19 cellular contexts compared by ENCODE assay signal in the genomic region with DNA sequence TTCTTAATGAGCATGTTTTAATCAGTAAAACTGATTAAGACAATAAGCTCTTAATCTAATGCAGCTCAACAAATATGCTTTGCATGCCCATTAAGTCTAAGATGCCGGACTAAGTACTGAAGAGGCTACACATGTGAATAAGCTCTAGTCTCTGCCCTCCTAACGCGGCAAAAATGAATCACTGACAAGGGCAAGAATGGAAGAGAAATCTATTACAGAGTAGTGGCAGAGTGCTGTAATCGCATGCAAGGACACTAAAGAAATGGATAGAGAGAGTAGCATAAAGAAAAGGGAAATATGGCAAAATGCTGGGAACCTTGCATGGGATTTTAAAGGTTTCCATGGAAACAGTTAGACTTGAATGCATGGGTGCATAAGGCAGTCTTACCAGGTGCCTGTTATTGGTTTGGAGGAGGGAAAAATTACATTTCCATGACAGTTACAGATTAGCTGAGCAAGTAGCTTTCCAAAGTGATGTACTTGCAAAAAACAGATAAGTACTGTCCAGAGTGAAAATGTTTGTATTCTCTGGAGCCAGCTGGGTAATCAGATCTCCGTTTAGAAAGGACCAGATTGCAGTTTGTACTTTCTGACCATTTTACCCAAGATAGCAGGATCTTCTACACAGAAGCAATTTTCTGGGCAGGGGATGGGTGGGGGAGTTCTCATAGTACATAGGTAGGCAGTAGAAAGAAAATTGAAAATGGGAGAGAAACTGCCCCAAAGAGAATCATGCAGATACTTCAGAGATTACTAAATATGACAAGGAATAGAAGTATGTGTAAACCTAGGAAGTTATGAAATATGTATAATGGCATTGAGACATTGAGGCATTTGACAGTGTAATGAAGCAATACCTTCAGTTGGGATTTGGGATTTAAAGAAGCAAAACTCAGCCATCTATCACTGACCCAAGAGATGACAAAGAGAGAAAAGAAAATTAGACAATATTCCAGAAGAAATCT.
DNase-seq lines count a peak whose midpoint lies in the region; ATAC-seq and TF ChIP-seq lines count a peak whose summit lies in the region.
"Had no signal": no experiment of that assay in that cellular context is flagged by ENCODE, and none has a peak within 500 bp of the region (broad histone marks: within the 10 kb centered on the region; RNA-seq: fewer than 3 reads in every experiment).

No MANE protein-coding gene starts in this region.

- no peak overlapping the region for H3K27ac Mint-ChIP-seq in stimulated activated naive CD8-positive, alpha-beta T cell treated with anti-CD3 and anti-CD28 coated beads, Interleukin-15, amount 100 ng/mL, for 72 hours
- H3K27ac Mint-ChIP-seq: activated naive CD8-positive, alpha-beta T cell treated with anti-CD3 and anti-CD28 coated beads for 36 hours; GM23338 had no signal

- no peak overlapping the region for H4K91ac ChIP-seq in mesenchymal stem cell (ENCODE audit: low read length)

- no peak overlapping the region for H2AFZ ChIP-seq in mesenchymal stem cell (ENCODE audit: low read depth, low read length)
- H2AFZ ChIP-seq: GM23338 had no signal

- no peaks in the 10 kb centered on the region for H3K4me1 ChIP-seq in mesenchymal stem cell (ENCODE audit: control insufficient read depth, insufficient read depth, low read depth, low read length)
- H3K4me1 ChIP-seq: left ventricle myocardium inferior, tibial artery had no signal

- H3K14ac ChIP-seq in mesenchymal stem cell (ENCODE audit: low read length in 2 of 2) = no peak overlapping the region

- CTCF ChIA-PET in RWPE1 (lab: Yijun Ruan, JAX) = interaction anchor here (0.5 kb wide), 1 partner anchor 343 kb away, joined by 9 read pairs; no protein-coding TSS in a partner anchor

- no peak overlapping the region for H2BK12ac ChIP-seq in mesenchymal stem cell (ENCODE audit: low read length in 2 of 2)

- no peak overlapping the region for H3K18ac ChIP-seq in mesenchymal stem cell (ENCODE audit: low read depth in 1 of 2, low read length in 2 of 2)

- H3K4me3 Mint-ChIP-seq in stimulated activated naive CD8-positive, alpha-beta T cell treated with anti-CD3 and anti-CD28 coated beads, Interleukin-15, amount 100 ng/mL, for 72 hours = no peak overlapping the region
- H3K4me3 Mint-ChIP-seq: activated naive CD8-positive, alpha-beta T cell treated with anti-CD3 and anti-CD28 coated beads for 36 hours; activated T-cell treated with anti-CD3 and anti-CD28 coated beads, Interleukin-2, amount 50 U/mL, for 4 hours; central memory CD8-positive, alpha-beta T cell; GM23338 had no signal

- no peak for ATAC-seq in stimulated activated naive CD8-positive, alpha-beta T cell treated with anti-CD3 and anti-CD28 coated beads, Interleukin-15, amount 100 ng/mL, for 72 hours
- ATAC-seq: activated T-cell treated with anti-CD3 and anti-CD28 coated beads, Interleukin-2, amount 50 U/mL, for 4 hours; GM23338 had no signal

- no peak overlapping the region for H2BK15ac ChIP-seq in mesenchymal stem cell (ENCODE audit: low read depth, poor library complexity, severe bottlenecking)

- H3K79me1 ChIP-seq in mesenchymal stem cell (replicated peaks; ENCODE audit: low read length, poor library complexity, severe bottlenecking) = no peaks in the 10 kb centered on the region

- H3K27ac ChIP-seq in mesenchymal stem cell (ENCODE audit: low read length, poor library complexity, severe bottlenecking) (no peak overlapping the region), RWPE1 (no peak overlapping the region)
- H3K27ac ChIP-seq: left ventricle myocardium inferior, tibial artery had no signal

- no peaks in the 10 kb centered on the region for H3K4me1 Mint-ChIP-seq in stimulated activated naive CD8-positive, alpha-beta T cell treated with anti-CD3 and anti-CD28 coated beads, Interleukin-15, amount 100 ng/mL, for 72 hours
- H3K4me1 Mint-ChIP-seq: activated naive CD8-positive, alpha-beta T cell treated with anti-CD3 and anti-CD28 coated beads for 36 hours; central memory CD8-positive, alpha-beta T cell; GM23338 had no signal

- no peak overlapping the region for H2BK120ac ChIP-seq in mesenchymal stem cell (ENCODE audit: low read depth, low read length)

- TF ChIP-seq CTCF in AG10803 (conservative IDR thresholded peaks at IDR 0.05; ENCODE audit: low read length) = no peak
- peak; percentile 19 for TF ChIP-seq CTCF in choroid plexus epithelial cell (conservative IDR thresholded peaks at IDR 0.05; ENCODE audit: low read depth, low read length)
- no peak for TF ChIP-seq CTCF in RWPE1 (conservative IDR thresholded peaks at IDR 0.05; ENCODE audit: low read depth)

- H3K4me3 ChIP-seq in AG10803 (ENCODE audit: low read length) (no peak overlapping the region), choroid plexus epithelial cell (ENCODE audit: low read depth, low read length) (no peak overlapping the region), mesenchymal stem cell (ENCODE audit: insufficient read depth in 1 of 2, low read depth in 1 of 2, low read length in 2 of 2) (peak overlapping the region in 1 of 2 experiments; percentile 50)
- H3K4me3 ChIP-seq: GM23338, left ventricle myocardium inferior, tibial artery had no signal

- H2BK5ac ChIP-seq in mesenchymal stem cell (ENCODE audit: low read depth, low read length, poor library complexity, severe bottlenecking) = no peak overlapping the region

- 90% methylated on average over 5 of the region's 5 CpGs for whole genome bisulfite sequencing in mesenchymal stem cell

- no peaks in the 10 kb centered on the region for H3K36me3 ChIP-seq in mesenchymal stem cell (ENCODE audit: control insufficient read depth in 1 of 2, insufficient read depth in 2 of 2, low read depth in 1 of 2, low read length in 2 of 2)
- H3K36me3 ChIP-seq: left ventricle myocardium inferior, tibial artery had no signal

- no peak overlapping the region for H4K8ac ChIP-seq in mesenchymal stem cell (ENCODE audit: low read length)

- POLR2A ChIA-PET in RWPE1 (lab: Yijun Ruan, JAX; ENCODE audit: low non-redundant PET) = no interaction called here

- H2AK5ac ChIP-seq in mesenchymal stem cell (ENCODE audit: low read length, severe bottlenecking) = no peak overlapping the region

- H3K9me3 Mint-ChIP-seq in stimulated activated naive CD8-positive, alpha-beta T cell treated with anti-CD3 and anti-CD28 coated beads, Interleukin-15, amount 100 ng/mL, for 72 hours = peaks cover 13 to 18% of the 10 kb centered on the region in 2 donors

- peak; percentile 29 for DNase-seq in AG10803 (ENCODE audit: low read depth)
- DNase-seq in MV-4-11 (lab: John Stamatoyannopoulos, UW) = peak; percentile 1
- peak; percentile 62 for DNase-seq in choroid plexus epithelial cell (ENCODE audit: low read depth)
- peak; percentile 56 for DNase-seq in mesenchymal stem cell
- no peak for DNase-seq in T1000 (lab: John Stamatoyannopoulos, UW)
- no peak for DNase-seq in SW 1271 (lab: John Stamatoyannopoulos, UW)
- no peak for DNase-seq in RWPE1 (ENCODE audit: low spot score)
- no peak for DNase-seq in stimulated activated naive CD8-positive, alpha-beta T cell treated with anti-CD3 and anti-CD28 coated beads, Interleukin-15, amount 100 ng/mL, for 72 hours
- DNase-seq: activated CD4-positive, alpha-beta T cell treated with anti-CD3 and anti-CD28 coated beads, Interleukin-2, amount 50 U/mL, for 1 hour; activated naive CD8-positive, alpha-beta T cell treated with anti-CD3 and anti-CD28 coated beads for 36 hours; activated T-cell treated with anti-CD3 and anti-CD28 coated beads, Interleukin-2, amount 50 U/mL, for 4 hours; hypothalamus; left ventricle myocardium inferior; NCI-H2081; NK-92 treated with Interleukin-12 subunit alpha and Interleukin-12 subunit beta, amount 100 ng/mL, for 24 hours; stimulated activated CD4-positive, alpha-beta T cell treated with anti-CD3 and anti-CD28 coated beads, Interleukin-2, amount 100 ng/mL, for 48 hours; tibial artery had no signal

- no peak overlapping the region for H3K9ac ChIP-seq in mesenchymal stem cell (ENCODE audit: low read length)

- no peaks in the 10 kb centered on the region for H3K27me3 ChIP-seq in mesenchymal stem cell (ENCODE audit: control insufficient read depth in 1 of 2, insufficient read depth in 1 of 2, low read length in 2 of 2)
- H3K27me3 ChIP-seq: tibial artery had no signal

- H3K4ac ChIP-seq in mesenchymal stem cell (ENCODE audit: low read depth in 1 of 2, low read length in 2 of 2) = no peak overlapping the region

- H3K9me3 ChIP-seq in mesenchymal stem cell (ENCODE audit: control insufficient read depth, low read length) = no peaks in the 10 kb centered on the region
- H3K9me3 ChIP-seq: tibial artery had no signal

- no peak overlapping the region for H3K4me2 ChIP-seq in mesenchymal stem cell (ENCODE audit: low read length, poor library complexity, severe bottlenecking)
- H3K4me2 ChIP-seq: GM23338 had no signal

- H3K27me3 Mint-ChIP-seq in stimulated activated naive CD8-positive, alpha-beta T cell treated with anti-CD3 and anti-CD28 coated beads, Interleukin-15, amount 100 ng/mL, for 72 hours = no peaks in the 10 kb centered on the region
- H3K27me3 Mint-ChIP-seq: activated naive CD8-positive, alpha-beta T cell treated with anti-CD3 and anti-CD28 coated beads for 36 hours; central memory CD8-positive, alpha-beta T cell had no signal

- no peak overlapping the region for H3K23ac ChIP-seq in mesenchymal stem cell (ENCODE audit: low read length in 2 of 2)

Comparison
In these comparisons a context has a peak if more than half of its experiments do, and no peak if none do; other contexts are left out.
1. DNase-seq: peak in AG10803 (single experiment), MV-4-11 (single experiment), choroid plexus epithelial cell (single experiment) and mesenchymal stem cell (single experiment); none in T1000 (single experiment), SW 1271 (0 of 2), RWPE1 (single experiment) and stimulated activated naive CD8-positive, alpha-beta T cell treated with anti-CD3 and anti-CD28 coated beads, Interleukin-15, amount 100 ng/mL, for 72 hours (0 of 2).